Comparison of ENCODE assay signal across 13 cellular contexts in the genomic region with DNA sequence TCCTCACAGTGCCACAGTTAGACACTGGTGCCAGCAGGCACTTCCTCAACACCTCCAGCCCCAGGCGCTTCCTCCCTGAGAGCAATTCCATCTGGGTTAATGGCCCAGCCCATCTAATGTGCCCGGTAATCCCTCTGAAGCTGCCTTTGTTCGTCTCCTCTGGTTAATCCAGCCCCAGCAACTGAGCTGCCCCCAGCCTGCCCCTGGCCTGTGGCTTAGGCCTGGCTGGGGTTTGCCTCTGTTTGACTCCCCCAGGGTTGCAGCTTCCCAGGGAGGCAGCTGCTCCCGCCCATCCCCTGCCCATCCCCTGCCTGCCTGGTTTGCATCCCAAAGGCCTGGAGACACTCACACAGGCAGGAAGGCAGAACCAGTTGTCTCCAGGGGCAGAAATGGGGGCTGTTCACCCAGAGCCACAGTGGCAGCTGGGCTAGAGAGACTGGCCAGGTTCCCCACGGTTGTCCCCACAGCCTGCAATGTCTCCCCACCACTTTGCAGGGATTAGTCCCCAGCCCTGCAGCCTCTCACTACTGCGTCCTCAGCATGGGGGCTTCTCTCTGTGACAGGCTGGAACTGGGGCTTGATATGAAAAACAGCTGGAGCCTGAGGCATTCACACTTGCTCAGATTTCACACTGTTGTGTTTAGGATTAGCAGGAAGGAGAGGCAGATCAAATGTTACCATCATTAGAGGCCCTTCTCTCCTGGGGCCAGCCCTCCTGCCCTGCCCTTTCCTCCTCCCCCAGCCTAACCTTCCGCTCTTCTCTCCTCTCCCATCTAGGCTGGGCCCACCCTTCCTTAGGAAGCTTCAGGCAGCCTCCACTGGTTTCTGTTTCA.
DNase-seq lines count a peak whose midpoint lies in the region; ATAC-seq and TF ChIP-seq lines count a peak whose summit lies in the region.
"Had no signal": no experiment of that assay in that cellular context is flagged by ENCODE, and none has a peak within 500 bp of the region (broad histone marks: within the 10 kb centered on the region; RNA-seq: fewer than 3 reads in every experiment).

No MANE protein-coding gene starts in this region.

- TF ChIP-seq CTCF in H9 (conservative IDR thresholded peaks at IDR 0.05) = no peak

- H2BK5ac ChIP-seq in H9 (ENCODE audit: insufficient read length, low read length) = no peak overlapping the region

- peaks cover 25 to 75% (median 61%) of the 10 kb centered on the region in 3 experiments for H3K36me3 Mint-ChIP-seq in H9 (ENCODE audit: insufficient read depth in 1 of 3, low read depth in 3 of 3)
- H3K36me3 Mint-ChIP-seq in activated T-cell treated with anti-CD3 and anti-CD28 coated beads, Interleukin-2, amount 50 U/mL, for 24 hours (ENCODE audit: low read depth) = no peaks in the 10 kb centered on the region
- no peaks in the 10 kb centered on the region for H3K36me3 Mint-ChIP-seq in activated naive CD4-positive, alpha-beta T cell treated with anti-CD3 and anti-CD28 coated beads, Interleukin-2, amount 10 ng/mL, durations not matched to agents 7 days and 5 days
- H3K36me3 Mint-ChIP-seq: activated naive CD8-positive, alpha-beta T cell treated with anti-CD3 and anti-CD28 coated beads, Interleukin-2, amount 10 ng/mL, durations not matched to agents 7 days and 5 days had no signal

- WGBS in H9 (ENCODE audit: extremely low coverage, insufficient read length, low lambda C conversion rate) = no CpG with 5 or more reads among the region's 7 CpGs
- WGBS in right cardiac atrium = 52% methylated on average over 7 of the region's 7 CpGs

- H3K23ac ChIP-seq in H9 (ENCODE audit: insufficient read length, low read depth, low read length) = no peak overlapping the region

- peak; percentile 75 for DNase-seq in H9
- DNase-seq in NCI-H526 treated with DMSO at 0.1 percent for 48 hours (lab: John Stamatoyannopoulos, UW) = peak; percentile 35
- peak in 1 of 3 donors; percentile 40 for DNase-seq in right cardiac atrium
- peak; percentile 15 for DNase-seq in renal cortical epithelial cell (ENCODE audit: low read depth)
- no peak for DNase-seq in 8988T
- no peak for DNase-seq in activated T-cell treated with anti-CD3 and anti-CD28 coated beads, Interleukin-2, amount 50 U/mL, for 24 hours
- no peak for DNase-seq in activated naive CD4-positive, alpha-beta T cell treated with anti-CD3 and anti-CD28 coated beads, Interleukin-2, amount 10 ng/mL, durations not matched to agents 7 days and 5 days
- DNase-seq: activated CD4-positive, alpha-beta T cell treated with anti-CD3 and anti-CD28 coated beads, Interleukin-2, amount 10 ng/mL, durations not matched to agents 24 days and 14 days; activated naive CD8-positive, alpha-beta T cell treated with anti-CD3 and anti-CD28 coated beads, Interleukin-2, amount 10 ng/mL, durations not matched to agents 7 days and 5 days; GOT3; MV-4-11; small intestine had no signal

- H3K79me2 ChIP-seq in H9 (ENCODE audit: insufficient read depth, low read length) = no peaks in the 10 kb centered on the region

- H3K4me1 Mint-ChIP-seq in H9 = peaks cover 53 to 68% of the 10 kb centered on the region in 2 experiments
- H3K4me1 Mint-ChIP-seq in activated T-cell treated with anti-CD3 and anti-CD28 coated beads, Interleukin-2, amount 50 U/mL, for 24 hours (ENCODE audit: low read depth) = no peaks in the 10 kb centered on the region
- peaks cover 2% of the 10 kb centered on the region for H3K4me1 Mint-ChIP-seq in activated naive CD4-positive, alpha-beta T cell treated with anti-CD3 and anti-CD28 coated beads, Interleukin-2, amount 10 ng/mL, durations not matched to agents 7 days and 5 days
- H3K4me1 Mint-ChIP-seq: activated CD4-positive, alpha-beta T cell treated with anti-CD3 and anti-CD28 coated beads, Interleukin-2, amount 10 ng/mL, durations not matched to agents 24 days and 14 days had no signal

- no peaks in the 10 kb centered on the region for H3K79me1 ChIP-seq in H9 (ENCODE audit: insufficient read depth, low read depth, low read length, poor library complexity, severe bottlenecking)

- peak overlapping the region; percentile 78 for H3K4me2 ChIP-seq in H9 (ENCODE audit: insufficient read depth, insufficient read length, low read length)

- H3K56ac ChIP-seq in H9 (ENCODE audit: insufficient read length, low read depth, low read length) = no peak overlapping the region

- H2BK120ac ChIP-seq in H9 (ENCODE audit: low read depth, low read length, poor library complexity, severe bottlenecking) = no peak overlapping the region

- no peak overlapping the region for H3T11ph ChIP-seq in H9 (ENCODE audit: low read length)

- H3K9ac ChIP-seq in H9 (ENCODE audit: extremely low read depth, insufficient read length, low read length) = no peak overlapping the region

- no peak overlapping the region for H4K91ac ChIP-seq in H9 (ENCODE audit: insufficient read length, low read depth, low read length)

- no peak overlapping the region for H2BK20ac ChIP-seq in H9 (ENCODE audit: low read depth, low read length, poor library complexity, severe bottlenecking)

- no peak overlapping the region for H4K8ac ChIP-seq in H9 (replicated peaks; ENCODE audit: insufficient read length, low read depth, low read length)

- H4K20me1 ChIP-seq in H9 (ENCODE audit: control insufficient read depth, insufficient read depth, insufficient read length) = no peaks in the 10 kb centered on the region

- no peaks in the 10 kb centered on the region for H3K9me3 ChIP-seq in H9 (ENCODE audit: control insufficient read depth, low read depth, low read length)
- no peaks in the 10 kb centered on the region for H3K9me3 ChIP-seq in right cardiac atrium (ENCODE audit: control insufficient read depth, low read length)

- H3K4me3 Mint-ChIP-seq in H9 = peak overlapping the region; percentile 52 to 72
- no peak overlapping the region for H3K4me3 Mint-ChIP-seq in activated T-cell treated with anti-CD3 and anti-CD28 coated beads, Interleukin-2, amount 50 U/mL, for 24 hours
- H3K4me3 Mint-ChIP-seq in activated naive CD4-positive, alpha-beta T cell treated with anti-CD3 and anti-CD28 coated beads, Interleukin-2, amount 10 ng/mL, durations not matched to agents 7 days and 5 days = no peak overlapping the region
- H3K4me3 Mint-ChIP-seq: activated CD4-positive, alpha-beta T cell treated with anti-CD3 and anti-CD28 coated beads, Interleukin-2, amount 10 ng/mL, durations not matched to agents 24 days and 14 days; activated naive CD8-positive, alpha-beta T cell treated with anti-CD3 and anti-CD28 coated beads, Interleukin-2, amount 10 ng/mL, durations not matched to agents 7 days and 5 days had no signal

- H3K18ac ChIP-seq in H9 (ENCODE audit: insufficient read length, low read depth, low read length) = no peak overlapping the region

- H3K9me3 Mint-ChIP-seq in H9 = peaks cover 0 to 8% of the 10 kb centered on the region in 2 experiments; a peak in 4 of 5 replicates
- H3K9me3 Mint-ChIP-seq in activated T-cell treated with anti-CD3 and anti-CD28 coated beads, Interleukin-2, amount 50 U/mL, for 24 hours = peaks cover 6% of the 10 kb centered on the region
- H3K9me3 Mint-ChIP-seq in activated naive CD4-positive, alpha-beta T cell treated with anti-CD3 and anti-CD28 coated beads, Interleukin-2, amount 10 ng/mL, durations not matched to agents 7 days and 5 days = no peaks in the 10 kb centered on the region
- H3K9me3 Mint-ChIP-seq: activated CD4-positive, alpha-beta T cell treated with anti-CD3 and anti-CD28 coated beads, Interleukin-2, amount 10 ng/mL, durations not matched to agents 24 days and 14 days had no signal

- H2BK12ac ChIP-seq in H9 (ENCODE audit: insufficient read length, low read depth, low read length) = no peak overlapping the region

- H2BK15ac ChIP-seq in H9 (ENCODE audit: low read depth, low read length) = no peak overlapping the region

- CTCF ChIA-PET in activated naive CD4-positive, alpha-beta T cell treated with anti-CD3 and anti-CD28 coated beads, Interleukin-2, amount 10 ng/mL, durations not matched to agents 7 days and 5 days (lab: Charles Lee) = no interaction called here

- no peak overlapping the region for H2AFZ ChIP-seq in H9 (ENCODE audit: low read length)

- H2AK5ac ChIP-seq in H9 (ENCODE audit: insufficient read length, low read length) = no peak overlapping the region

- no peak overlapping the region for H3K14ac ChIP-seq in H9 (ENCODE audit: insufficient read depth, low read length)

- no peaks in the 10 kb centered on the region for H3K27me3 Mint-ChIP-seq in H9 (ENCODE audit: low read depth)
- no peaks in the 10 kb centered on the region for H3K27me3 Mint-ChIP-seq in activated T-cell treated with anti-CD3 and anti-CD28 coated beads, Interleukin-2, amount 50 U/mL, for 24 hours
- no peaks in the 10 kb centered on the region for H3K27me3 Mint-ChIP-seq in activated naive CD4-positive, alpha-beta T cell treated with anti-CD3 and anti-CD28 coated beads, Interleukin-2, amount 10 ng/mL, durations not matched to agents 7 days and 5 days
- H3K27me3 Mint-ChIP-seq: activated CD4-positive, alpha-beta T cell treated with anti-CD3 and anti-CD28 coated beads, Interleukin-2, amount 10 ng/mL, durations not matched to agents 24 days and 14 days; activated naive CD8-positive, alpha-beta T cell treated with anti-CD3 and anti-CD28 coated beads, Interleukin-2, amount 10 ng/mL, durations not matched to agents 7 days and 5 days had no signal

- H3K4me1 ChIP-seq in H9 (ENCODE audit: insufficient read depth, low read length) = peaks cover 15% of the 10 kb centered on the region
- H3K4me1 ChIP-seq in right cardiac atrium (ENCODE audit: control insufficient read depth, insufficient read depth, low read length) = peaks cover 3% of the 10 kb centered on the region

- no peak overlapping the region for H3K4ac ChIP-seq in H9 (ENCODE audit: low read depth, low read length)

- H3K4me3 ChIP-seq in right cardiac atrium (ENCODE audit: low read length) = no peak overlapping the region

- intact Hi-C loops in right cardiac atrium (cut with DNase I) = no loop called here

- H3K27me3 ChIP-seq in H9 (ENCODE audit: insufficient read depth, low read length) = no peaks in the 10 kb centered on the region
- H3K27me3 ChIP-seq in right cardiac atrium (ENCODE audit: control insufficient read depth, insufficient read depth) = no peaks in the 10 kb centered on the region

- H3K27ac Mint-ChIP-seq in H9 = peak overlapping the region; percentile 92 to 96 (median 95)
- H3K27ac Mint-ChIP-seq in activated T-cell treated with anti-CD3 and anti-CD28 coated beads, Interleukin-2, amount 50 U/mL, for 24 hours = no peak overlapping the region
- H3K27ac Mint-ChIP-seq in activated naive CD4-positive, alpha-beta T cell treated with anti-CD3 and anti-CD28 coated beads, Interleukin-2, amount 10 ng/mL, durations not matched to agents 7 days and 5 days = no peak overlapping the region
- H3K27ac Mint-ChIP-seq: activated CD4-positive, alpha-beta T cell treated with anti-CD3 and anti-CD28 coated beads, Interleukin-2, amount 10 ng/mL, durations not matched to agents 24 days and 14 days; activated naive CD8-positive, alpha-beta T cell treated with anti-CD3 and anti-CD28 coated beads, Interleukin-2, amount 10 ng/mL, durations not matched to agents 7 days and 5 days had no signal

- H3K27ac ChIP-seq in H9 (ENCODE audit: insufficient read length, low read depth, low read length) = peak overlapping the region; percentile 72
- peak overlapping the region; percentile 13 for H3K27ac ChIP-seq in right cardiac atrium (ENCODE audit: low read length)

- ATAC-seq in right cardiac atrium (peak; percentile 70 to 94), HG03097 (IDR thresholded peaks at IDR 0.05; ENCODE audit: low FRiP score, unreplicated experiment) (no peak)

- peaks cover 5% of the 10 kb centered on the region for H3K23me2 ChIP-seq in H9 (ENCODE audit: insufficient read length, low read depth, low read length, poor library complexity, severe bottlenecking)

- no peak overlapping the region for H4K5ac ChIP-seq in H9 (ENCODE audit: insufficient read length, low read depth, low read length)

Comparison
In these comparisons a context has a peak if more than half of its experiments do, and no peak if none do; other contexts are left out.
1. DNase-seq: peak in H9 (single experiment), NCI-H526 treated with DMSO at 0.1 percent for 48 hours (single experiment) and renal cortical epithelial cell (single experiment); none in 8988T (single experiment), activated T-cell treated with anti-CD3 and anti-CD28 coated beads, Interleukin-2, amount 50 U/mL, for 24 hours (single experiment) and activated naive CD4-positive, alpha-beta T cell treated with anti-CD3 and anti-CD28 coated beads, Interleukin-2, amount 10 ng/mL, durations not matched to agents 7 days and 5 days (single experiment).
2. H3K27ac Mint-ChIP-seq: peak in H9 (3 of 3); none in activated T-cell treated with anti-CD3 and anti-CD28 coated beads, Interleukin-2, amount 50 U/mL, for 24 hours (single experiment) and activated naive CD4-positive, alpha-beta T cell treated with anti-CD3 and anti-CD28 coated beads, Interleukin-2, amount 10 ng/mL, durations not matched to agents 7 days and 5 days (single experiment).
3. H3K4me3 Mint-ChIP-seq: peak in H9 (2 of 2); none in activated T-cell treated with anti-CD3 and anti-CD28 coated beads, Interleukin-2, amount 50 U/mL, for 24 hours (single experiment) and activated naive CD4-positive, alpha-beta T cell treated with anti-CD3 and anti-CD28 coated beads, Interleukin-2, amount 10 ng/mL, durations not matched to agents 7 days and 5 days (single experiment).